Comparison of ENCODE assay signal across 10 cellular contexts in genomic region chr4:87838207-87838606, GRCh38. TPM values are rescaled to one million over a fixed set of nuclear protein-coding genes. Genes with fewer than 3 reads are reported as not detected.
DNase-seq lines count a peak whose midpoint lies in the region; ATAC-seq and TF ChIP-seq lines count a peak whose summit lies in the region.
"Had no signal": no experiment of that assay in that cellular context is flagged by ENCODE, and none has a peak within 500 bp of the region (broad histone marks: within the 10 kb centered on the region; RNA-seq: fewer than 3 reads in every experiment).

No MANE protein-coding gene starts in this region.

- H3K4ac ChIP-seq in neuronal stem cell (ENCODE audit: low read length): no peak overlapping the region

- no peak overlapping the region for H3K4me2 ChIP-seq in fibroblast of lung (ENCODE audit: extremely low read depth, insufficient read depth, low read length)
- H3K4me2 ChIP-seq in neuronal stem cell (ENCODE audit: insufficient read depth, low read length, poor library complexity, severe bottlenecking): no peak overlapping the region

- no peaks in the 10 kb centered on the region for H3K79me1 ChIP-seq in neuronal stem cell (ENCODE audit: low read depth, low read length)

- no peak overlapping the region for H2AFZ ChIP-seq in fibroblast of lung (ENCODE audit: low read length)
- no peak overlapping the region for H2AFZ ChIP-seq in neuronal stem cell (ENCODE audit: low read length)

- H4K8ac ChIP-seq in neuronal stem cell (ENCODE audit: low read depth, low read length): no peak overlapping the region

- in situ Hi-C loops in SK-MEL-5 (cut with HindIII; ENCODE audit: low pct_unique_long_range_greater_than_20kb, low sequenced_read_pairs): loop anchor here (25.0 kb wide), 1 partner anchor 151 kb away; no protein-coding TSS in a partner anchor

- H3K36me3 ChIP-seq in fibroblast of lung (ENCODE audit: control insufficient read depth, insufficient read depth, low read length) (no peaks in the 10 kb centered on the region), neuronal stem cell (replicated peaks in 1 of 2; ENCODE audit: control insufficient read depth in 2 of 2, insufficient read depth in 2 of 2, low read length in 2 of 2) (no peaks in the 10 kb centered on the region)

- no peak overlapping the region for H2BK5ac ChIP-seq in neuronal stem cell (ENCODE audit: low read length)

- no peak overlapping the region for H3K27ac ChIP-seq in right cardiac atrium (ENCODE audit: low read length)
- H3K27ac ChIP-seq in fibroblast of lung (ENCODE audit: insufficient read depth, low read length): no peak overlapping the region
- H3K27ac ChIP-seq in neuronal stem cell (replicated peaks; ENCODE audit: low read length): no peak overlapping the region
- H3K27ac ChIP-seq: epithelial cell of prostate had no signal

- intact Hi-C loops in right cardiac atrium (cut with DNase I) (loop anchor here in 2 of 4 donors (5.0 to 10.0 kb wide), 3 partner anchors 156 to 461 kb away; no protein-coding TSS in a partner anchor), left ventricle myocardium superior (cut with micrococcal nuclease) (no loop called here)

- H2BK12ac ChIP-seq in neuronal stem cell (ENCODE audit: low read length): no peak overlapping the region

- DNase-seq in right cardiac atrium: peak in 2 of 3 donors; percentile 12 to 43
- no peak for DNase-seq in left ventricle myocardium superior
- DNase-seq in SK-MEL-5 (ENCODE audit: low read depth, low spot score): peak; percentile 51
- DNase-seq in fibroblast of lung (ENCODE audit: low read depth in 2 of 2): no peak
- DNase-seq in neuronal stem cell (ENCODE audit: low spot score): no peak
- no peak for DNase-seq in KG1 (lab: John Stamatoyannopoulos, UW)
- DNase-seq in GDM1 (lab: John Stamatoyannopoulos, UW): no peak
- DNase-seq in iPS-NIHi7 (ENCODE audit: extremely low spot score): no peak
- DNase-seq: activated gamma-delta T cell had no signal

- no peak overlapping the region for H3K18ac ChIP-seq in neuronal stem cell (ENCODE audit: low read length)

- no peaks in the 10 kb centered on the region for H3K27me3 ChIP-seq in right cardiac atrium (ENCODE audit: control insufficient read depth, insufficient read depth)
- no peaks in the 10 kb centered on the region for H3K27me3 ChIP-seq in fibroblast of lung (ENCODE audit: control insufficient read depth, insufficient read depth, low read length)
- H3K27me3 ChIP-seq in neuronal stem cell (ENCODE audit: control insufficient read depth in 3 of 3, insufficient read depth in 3 of 3, low read depth in 1 of 3, low read length in 3 of 3): peaks cover 0 to 5% (median 0%) of the 10 kb centered on the region in 3 experiments

- H3K23ac ChIP-seq in neuronal stem cell (ENCODE audit: low read depth, low read length, poor library complexity): no peak overlapping the region

- no peak overlapping the region for H3K14ac ChIP-seq in neuronal stem cell (ENCODE audit: low read length)

- H3K4me3 ChIP-seq in right cardiac atrium (ENCODE audit: low read length): no peak overlapping the region
- H3K4me3 ChIP-seq in fibroblast of lung (replicated peaks in 1 of 4; ENCODE audit: control extremely low read depth in 1 of 4, insufficient read depth in 1 of 4, low read depth in 3 of 4, low read length in 4 of 4): no peak overlapping the region
- no peak overlapping the region for H3K4me3 ChIP-seq in neuronal stem cell (ENCODE audit: low read length in 2 of 2)

- H3K9ac ChIP-seq in fibroblast of lung (ENCODE audit: insufficient read depth, low read length) (no peak overlapping the region), neuronal stem cell (ENCODE audit: low read depth, low read length, poor library complexity) (no peak overlapping the region)

- 67% methylated on average over 6 of the region's 6 CpGs for WGBS in right cardiac atrium
- WGBS in neuronal stem cell (ENCODE audit: extremely low coverage in 2 of 2, insufficient read length in 2 of 2, insufficient replicate concordance in 1 of 2), 2 donors: no CpG with 5 or more reads among the region's 6 CpGs

- ATAC-seq in right cardiac atrium (no peak), left ventricle myocardium superior (no peak)

- no peak overlapping the region for H2BK15ac ChIP-seq in neuronal stem cell (ENCODE audit: low read length)

- H3K4me1 ChIP-seq in right cardiac atrium (ENCODE audit: control insufficient read depth, insufficient read depth, low read length): no peaks in the 10 kb centered on the region
- no peaks in the 10 kb centered on the region for H3K4me1 ChIP-seq in fibroblast of lung (ENCODE audit: control insufficient read depth, extremely low read depth, insufficient read depth, low read length)
- no peaks in the 10 kb centered on the region for H3K4me1 ChIP-seq in neuronal stem cell (ENCODE audit: control insufficient read depth in 2 of 2, insufficient read depth in 1 of 2, low read depth in 1 of 2, low read length in 2 of 2)

- no peak overlapping the region for H4K91ac ChIP-seq in neuronal stem cell (ENCODE audit: low read depth, low read length, poor library complexity)

- no peaks in the 10 kb centered on the region for H4K20me1 ChIP-seq in fibroblast of lung (ENCODE audit: control insufficient read depth, extremely low read depth, insufficient read depth, low read length)

- H2AK5ac ChIP-seq in neuronal stem cell (ENCODE audit: low read depth, low read length): no peak overlapping the region

- H3K9me3 ChIP-seq in right cardiac atrium (ENCODE audit: control insufficient read depth, low read length) (no peaks in the 10 kb centered on the region), fibroblast of lung (ENCODE audit: control insufficient read depth, insufficient read depth, low read depth, low read length) (no peaks in the 10 kb centered on the region), neuronal stem cell (replicated peaks in 1 of 2; ENCODE audit: control insufficient read depth in 2 of 2, insufficient read depth in 1 of 2, low read depth in 1 of 2, low read length in 2 of 2) (no peaks in the 10 kb centered on the region)

- no peak overlapping the region for H2BK120ac ChIP-seq in neuronal stem cell (ENCODE audit: low read depth, low read length)

- peak; percentile 27 to 39 for TF ChIP-seq CTCF in fibroblast of lung (conservative IDR thresholded peaks at IDR 0.05 in 1 of 2, IDR thresholded peaks at IDR 0.05 in 1 of 2; ENCODE audit: low read depth in 1 of 2, low read length in 2 of 2)

- no peaks in the 10 kb centered on the region for H3K79me2 ChIP-seq in fibroblast of lung (ENCODE audit: control insufficient read depth, insufficient read depth, low read length)

RNA-seq across cellular contexts. Expression of gene MEPE, which starts 5.4 kb away (rescaled TPM):
- total RNA-seq in right cardiac atrium (not detected), left ventricle myocardium superior (not detected), fibroblast of lung (not detected in 2 replicates)
- polyA plus RNA-seq in right cardiac atrium (not detected), fibroblast of lung (not detected in 2 replicates)
- not detected in 2 replicates for total RNA-seq in SK-MEL-5 (2014; rRNA removed; shearing (Covaris generic))
- polyA plus RNA-seq in SK-MEL-5 (2015; cell fraction: cytosol; rRNA removed): not detected in 2 replicates
- polyA plus RNA-seq in SK-MEL-5 (2015; cell fraction: nucleus; rRNA removed): not detected in 2 replicates
- polyA plus RNA-seq in fibroblast of lung (2012): not detected in 2 replicates
- not detected in 2 replicates for polyA minus RNA-seq in fibroblast of lung (ENCODE audit: low replicate concordance)
- not detected for polyA plus RNA-seq in neuronal stem cell (2013, experiment 1 of 2)
- not detected for polyA plus RNA-seq in neuronal stem cell (2013, experiment 2 of 2)

RNA-seq across cellular contexts. Expression of gene IBSP, which starts 38.9 kb away (rescaled TPM):
- not detected for total RNA-seq in right cardiac atrium
- polyA plus RNA-seq in right cardiac atrium: 0.07 TPM
- not detected for total RNA-seq in left ventricle myocardium superior
- total RNA-seq in SK-MEL-5 (2014; rRNA removed; shearing (Covaris generic)): not detected in 2 replicates
- 0.11 TPM in 1 of 2 replicates, not detected in the other for polyA plus RNA-seq in SK-MEL-5 (2015; cell fraction: cytosol; rRNA removed)
- not detected in 2 replicates for polyA plus RNA-seq in SK-MEL-5 (2015; cell fraction: nucleus; rRNA removed)
- not detected in 2 replicates for total RNA-seq in fibroblast of lung
- polyA plus RNA-seq in fibroblast of lung: not detected in 2 replicates
- polyA plus RNA-seq in fibroblast of lung (2012): not detected in 2 replicates
- not detected in 2 replicates for polyA minus RNA-seq in fibroblast of lung (ENCODE audit: low replicate concordance)
- polyA plus RNA-seq in neuronal stem cell (2013, experiment 1 of 2): not detected
- not detected for polyA plus RNA-seq in neuronal stem cell (2013, experiment 2 of 2)

Comparison
In these comparisons a context has a peak if more than half of its experiments do, and no peak if none do; other contexts are left out.
1. DNase-seq: peak in right cardiac atrium (2 of 3) and SK-MEL-5 (single experiment); none in left ventricle myocardium superior (single experiment), fibroblast of lung (0 of 2), neuronal stem cell (single experiment), KG1 (single experiment), GDM1 (single experiment) and iPS-NIHi7 (single experiment).